In the genomic region with DNA sequence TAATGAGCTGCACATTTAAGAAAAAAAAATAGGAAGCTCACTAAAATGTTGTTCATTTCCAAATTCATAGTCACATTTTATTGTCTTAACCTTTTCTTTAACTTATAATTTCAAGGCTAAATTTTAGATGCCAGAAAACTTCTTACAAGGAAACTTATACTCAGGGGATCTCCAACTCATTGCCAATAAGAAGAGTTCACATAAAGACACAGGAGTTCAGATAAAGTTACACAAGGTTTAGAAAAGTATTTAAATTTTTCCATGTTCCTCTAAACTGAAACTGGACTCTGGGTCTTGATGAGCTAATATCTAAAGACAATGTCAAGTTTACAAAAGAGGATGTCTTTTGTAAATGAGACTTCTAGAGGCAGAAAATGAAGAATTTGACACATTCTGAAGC, we compare ENCODE assay signal across 29 cellular contexts.
"Had no signal": no experiment of that assay in that cellular context is flagged by ENCODE, and none has a peak within 500 bp of the region (broad histone marks: within the 10 kb centered on the region; RNA-seq: fewer than 3 reads in every experiment).

No MANE protein-coding gene starts in this region.

- FAIRE-seq: astrocyte, TTC549 had no signal

- H3K4me3 ChIP-seq: body of pancreas, breast epithelium, MG63, SJSA1 had no signal

- DNase-seq: activated CD4-positive, alpha-beta T cell treated with anti-CD3 and anti-CD28 coated beads, Interleukin-2, amount 10 ng/mL, durations not matched to agents 24 days and 14 days; activated CD4-positive, alpha-beta T cell treated with anti-CD3 and anti-CD28 coated beads, Interleukin-2, amount 50 U/mL, for 4 hours; activated CD8-positive, alpha-beta T cell treated with anti-CD3 and anti-CD28 coated beads for 36 hours; activated effector memory CD4-positive, alpha-beta T cell treated with anti-CD3 and anti-CD28 coated beads, Interleukin-2, amount 50 U/mL, for 16 hours; activated naive CD4-positive, alpha-beta T cell; activated naive CD4-positive, alpha-beta T cell treated with anti-CD3 and anti-CD28 coated beads, Interleukin-2, amount 50 U/mL, for 16 hours; activated naive CD8-positive, alpha-beta T cell treated with anti-CD3 and anti-CD28 coated beads for 36 hours; activated T-cell treated with anti-CD3 and anti-CD28 coated beads, Interleukin-2, amount 50 U/mL, for 1 hour; activated T-cell treated with anti-CD3 and anti-CD28 coated beads, Interleukin-2, amount 50 U/mL, for 72 hours; body of pancreas; caudate nucleus; Karpas-422; KBM-7; MG63; MV-4-11; NCI-H1092; NCI-H1436 treated with DMSO at 0.1 percent for 48 hours; NCI-H1694 treated with DMSO at 0.1 percent for 48 hours; NCI-H2029; NCI-H510A; NCI-H526; NCI-H748 treated with DMSO at 0.1 percent for 48 hours; NK-92 treated with Interleukin-12 subunit alpha and Interleukin-12 subunit beta, amount 100 ng/mL, for 24 hours; SHP77; SK-N-SH had no signal
